Comparison of ENCODE assay signal across 27 cellular contexts in the genomic region with DNA sequence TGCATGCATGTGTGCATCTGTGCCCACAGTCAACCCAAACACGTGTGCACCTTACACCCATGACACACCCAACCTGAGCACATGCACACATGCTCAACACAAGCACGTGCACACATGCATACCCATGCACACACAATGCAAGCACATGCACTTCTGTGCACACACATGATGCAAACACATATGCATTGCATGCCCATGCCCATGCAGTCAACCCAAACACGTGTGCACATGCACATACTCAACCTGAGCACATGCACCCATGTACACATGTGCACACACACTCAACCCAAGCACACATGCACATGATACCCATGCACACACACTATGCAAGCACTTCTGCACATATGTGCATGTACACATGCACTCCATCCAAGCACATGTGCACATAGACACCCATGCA.
"Had no signal": no experiment of that assay in that cellular context is flagged by ENCODE, and none has a peak within 500 bp of the region (broad histone marks: within the 10 kb centered on the region; RNA-seq: fewer than 3 reads in every experiment).

No MANE protein-coding gene starts in this region.

- H3K4me1 ChIP-seq: breast epithelium had no signal

- H3K27ac ChIP-seq: breast epithelium, KMS-11, SJCRH30, VCaP had no signal

- H3K9ac ChIP-seq: KMS-11, SK-N-SH had no signal

- H3K9me3 Mint-ChIP-seq: activated CD4-positive, alpha-beta T cell treated with anti-CD3 and anti-CD28 coated beads, Interleukin-2, amount 10 ng/mL, durations not matched to agents 7 days and 5 days had no signal

- H3K36me3 ChIP-seq: breast epithelium, SJCRH30 had no signal

- H3K27me3 ChIP-seq: breast epithelium, SJCRH30 had no signal

- H3K4me2 ChIP-seq: KMS-11, SK-N-SH had no signal

- H3K27ac Mint-ChIP-seq: activated CD4-positive, alpha-beta T cell treated with anti-CD3 and anti-CD28 coated beads, Interleukin-2, amount 10 ng/mL, durations not matched to agents 7 days and 5 days; activated CD8-positive, alpha-beta T cell treated with anti-CD3 and anti-CD28 coated beads for 36 hours; activated naive CD4-positive, alpha-beta T cell treated with anti-CD3 and anti-CD28 coated beads, Interleukin-2, amount 50 U/mL, for 24 hours had no signal

- H3K4me3 Mint-ChIP-seq: activated CD4-positive, alpha-beta T cell treated with anti-CD3 and anti-CD28 coated beads, Interleukin-2, amount 10 ng/mL, durations not matched to agents 7 days and 5 days; activated CD8-positive, alpha-beta T cell treated with anti-CD3 and anti-CD28 coated beads for 36 hours; activated naive CD4-positive, alpha-beta T cell treated with anti-CD3 and anti-CD28 coated beads, Interleukin-2, amount 50 U/mL, for 24 hours had no signal

- DNase-seq: activated CD4-positive, alpha-beta T cell treated with anti-CD3 and anti-CD28 coated beads, Interleukin-2, amount 10 ng/mL, durations not matched to agents 7 days and 5 days; activated CD4-positive, CD25-positive, alpha-beta regulatory T cell; activated CD8-positive, alpha-beta memory T cell treated with anti-CD3 and anti-CD28 coated beads, Interleukin-2, amount 50 U/mL, for 4 hours; activated CD8-positive, alpha-beta T cell treated with anti-CD3 and anti-CD28 coated beads for 36 hours; activated effector memory CD4-positive, alpha-beta T cell treated with Interleukin-2 at 50 U/mL for 16 hours; activated naive CD4-positive, alpha-beta T cell; activated T-cell treated with anti-CD3 and anti-CD28 coated beads, Interleukin-2, amount 50 U/mL, for 1 hour; aorta; caudate nucleus; NCI-H1092; NCI-H1417 treated with DMSO at 0.1 percent for 48 hours; NCI-H1694 treated with DMSO at 0.1 percent for 48 hours; NCI-H2029 treated with DMSO at 0.1 percent for 48 hours; NCI-H345; NCI-H510A; NCI-H526 treated with DMSO at 0.1 percent for 48 hours; NK-92 treated with Interleukin-12 subunit alpha and Interleukin-12 subunit beta, amount 100 ng/mL, for 24 hours; OCI-M1; Right ventricle myocardium superior; RPMI8226; SJCRH30; SK-N-SH; T-helper 1 cell had no signal

- H3K9me3 ChIP-seq: breast epithelium, SJCRH30 had no signal

- H3K4me1 Mint-ChIP-seq: activated naive CD4-positive, alpha-beta T cell treated with anti-CD3 and anti-CD28 coated beads, Interleukin-2, amount 50 U/mL, for 24 hours had no signal

- H3K4me3 ChIP-seq: breast epithelium, SJCRH30 had no signal
